In genomic region chr11:8959546-8960166, GRCh38 we compare ENCODE assay signal across 8 cellular contexts. TPM values are rescaled to one million over a fixed set of nuclear protein-coding genes. Genes with fewer than 3 reads are reported as not detected.
DNase-seq lines count a peak whose midpoint lies in the region; ATAC-seq, FAIRE-seq and TF ChIP-seq lines count a peak whose summit lies in the region.

No MANE protein-coding gene starts in this region.

- no peaks in the 10 kb centered on the region for H3K36me3 ChIP-seq in ACC112 (ENCODE audit: insufficient read depth, low read length)
- H3K36me3 ChIP-seq in esophagus squamous epithelium, result peaks cover 0 to 44% (median 8%) of the 10 kb centered on the region in 3 donors
- H3K36me3 ChIP-seq in neuronal stem cell (replicated peaks in 1 of 2; ENCODE audit: control insufficient read depth in 2 of 2, insufficient read depth in 2 of 2, low read length in 2 of 2), result peaks cover 0 to 14% of the 10 kb centered on the region in 2 donors

- H4K8ac ChIP-seq in neuronal stem cell (ENCODE audit: low read depth, low read length), result no peak overlapping the region

- CTCF ChIA-PET in HEK293T (lab: Yijun Ruan, JAX), result interaction anchor here (0.5 to 1.6 kb wide), 13 partner anchors 11 to 766 kb away, joined by 3 to 11 read pairs (median 3); a partner anchor contains a TSS

- H3K18ac ChIP-seq in neuronal stem cell (ENCODE audit: low read length), result no peak overlapping the region

- 5 to 44% methylated on average over 2 of the region's 2 CpGs for WGBS in esophagus squamous epithelium, 2 donors
- WGBS in neuronal stem cell (ENCODE audit: extremely low coverage in 2 of 2, insufficient read length in 2 of 2, insufficient replicate concordance in 1 of 2), 2 donors, result no CpG with 5 or more reads among the region's 2 CpGs

- no peak overlapping the region for H3K9ac ChIP-seq in neuronal stem cell (ENCODE audit: low read depth, low read length, poor library complexity)

- no peak overlapping the region for H3K27ac ChIP-seq in ACC112 (ENCODE audit: low read depth, low read length)
- peak overlapping the region; percentile 29 to 55 (median 36) for H3K27ac ChIP-seq in esophagus squamous epithelium
- H3K27ac ChIP-seq in neuronal stem cell (replicated peaks; ENCODE audit: low read length), result no peak overlapping the region

- peaks cover 25% of the 10 kb centered on the region for H3K4me1 ChIP-seq in ACC112 (ENCODE audit: control insufficient read depth, insufficient read depth, low read length, unreplicated experiment)
- H3K4me1 ChIP-seq in esophagus squamous epithelium, result peaks cover 8 to 45% (median 22%) of the 10 kb centered on the region in 3 donors
- H3K4me1 ChIP-seq in neuronal stem cell (ENCODE audit: control insufficient read depth in 2 of 2, insufficient read depth in 1 of 2, low read depth in 1 of 2, low read length in 2 of 2), result peaks cover 3 to 13% of the 10 kb centered on the region in 2 donors

- H2BK15ac ChIP-seq in neuronal stem cell (ENCODE audit: low read length), result no peak overlapping the region

- H2BK5ac ChIP-seq in neuronal stem cell (ENCODE audit: low read length), result no peak overlapping the region

- H3K14ac ChIP-seq in neuronal stem cell (ENCODE audit: low read length), result no peak overlapping the region

- H3K4me3 ChIP-seq in ACC112 (ENCODE audit: low read depth, low read length) (peak overlapping the region; percentile 18; the same call in 1 of the 2 replicates), NB4 (ENCODE audit: low read depth, low read length) (no peak overlapping the region), esophagus squamous epithelium (no peak overlapping the region), neuronal stem cell (ENCODE audit: low read length in 2 of 2) (no peak overlapping the region)

- ATAC-seq in HG02840 (IDR thresholded peaks at IDR 0.05; ENCODE audit: low FRiP score, unreplicated experiment), result no peak

- no peak overlapping the region for H2BK12ac ChIP-seq in neuronal stem cell (ENCODE audit: low read length)

- no peak overlapping the region for H2BK120ac ChIP-seq in neuronal stem cell (ENCODE audit: low read depth, low read length)

- no peak overlapping the region for H2AK5ac ChIP-seq in neuronal stem cell (ENCODE audit: low read depth, low read length)

- H3K79me2 ChIP-seq in ACC112 (ENCODE audit: control insufficient read depth, insufficient read depth, low read length, unreplicated experiment), result peaks cover 38% of the 10 kb centered on the region

- no peaks in the 10 kb centered on the region for H3K27me3 ChIP-seq in ACC112 (ENCODE audit: insufficient read depth, low read length)
- H3K27me3 ChIP-seq in esophagus squamous epithelium, result no peaks in the 10 kb centered on the region
- H3K27me3 ChIP-seq in neuronal stem cell (ENCODE audit: control insufficient read depth in 3 of 3, insufficient read depth in 3 of 3, low read depth in 1 of 3, low read length in 3 of 3), result no peaks in the 10 kb centered on the region

- H3K23ac ChIP-seq in neuronal stem cell (ENCODE audit: low read depth, low read length, poor library complexity), result no peak overlapping the region

- TF ChIP-seq POLR2A in NB4 (IDR thresholded peaks at IDR 0.05; ENCODE audit: extremely low read depth, insufficient read length) (no peak), esophagus squamous epithelium (IDR thresholded peaks at IDR 0.05) (no peak)

- H2AFZ ChIP-seq in ACC112 (ENCODE audit: low read length, unreplicated experiment) (no peak overlapping the region), neuronal stem cell (ENCODE audit: low read length) (no peak overlapping the region)

- no peak overlapping the region for H3K4me2 ChIP-seq in neuronal stem cell (ENCODE audit: insufficient read depth, low read length, poor library complexity, severe bottlenecking)

- no peak overlapping the region for H4K91ac ChIP-seq in neuronal stem cell (ENCODE audit: low read depth, low read length, poor library complexity)

- TF ChIP-seq CTCF in NB4 (IDR thresholded peaks at IDR 0.05; ENCODE audit: low read depth, low read length) (peak; percentile 67), esophagus squamous epithelium (IDR thresholded peaks at IDR 0.05) (peak in 5 of 6 experiments; percentile 44 to 74 (median 57))

- no peak overlapping the region for H3K4ac ChIP-seq in neuronal stem cell (ENCODE audit: low read length)

- no peaks in the 10 kb centered on the region for H3K9me3 ChIP-seq in esophagus squamous epithelium
- H3K9me3 ChIP-seq in neuronal stem cell (replicated peaks in 1 of 2; ENCODE audit: control insufficient read depth in 2 of 2, insufficient read depth in 1 of 2, low read depth in 1 of 2, low read length in 2 of 2), result peaks cover 0 to 2% of the 10 kb centered on the region in 2 donors

- DNase-seq in ELR (ENCODE audit: low read depth) (peak; percentile 82), HEK293T (ENCODE audit: extremely low spot score) (peak; percentile 63), NB4 (ENCODE audit: low read depth) (peak; percentile 80), esophagus squamous epithelium (lab: John Stamatoyannopoulos, UW) (no peak), neuronal stem cell (ENCODE audit: low spot score) (peak; percentile 58)

- H3K79me1 ChIP-seq in neuronal stem cell (ENCODE audit: low read depth, low read length), result no peaks in the 10 kb centered on the region

- intact Hi-C loops in esophagus squamous epithelium (cut with DNase I), result loop anchor here (5.0 kb wide), 1 partner anchor 42 kb away; no protein-coding TSS in a partner anchor

- peak; percentile 53 for FAIRE-seq in TTC549 (lab: Jason Lieb, UNC)

- POLR2A ChIA-PET in HEK293T (lab: Yijun Ruan, JAX), result interaction anchor here (1.2 to 1.6 kb wide), 2 partner anchors 49 to 277 kb away, joined by 8 read pairs; partner anchors contain the start of genes AKIP1, RPL27A and TRIM66

TF ChIP-seq in HEK293T, 16 proteins besides CTCF, POLR2A, EP300 and RAD21:
- TF ChIP-seq ARNT (IDR thresholded peaks at IDR 0.05) (no peak), TARDBP (IDR thresholded peaks at IDR 0.05) (no peak)

RNA-seq across cellular contexts. Expression of gene TMEM9B, which starts 4.6 kb away (rescaled TPM):
- total RNA-seq in esophagus squamous epithelium, result 10 to 100 TPM; 41.7 to 73.2 (median 57.6) TPM
- polyA plus RNA-seq in neuronal stem cell (2013, experiment 1 of 2), result 15.2 TPM
- 15.3 TPM for polyA plus RNA-seq in neuronal stem cell (2013, experiment 2 of 2)

RNA-seq across cellular contexts. Expression of gene ASCL3, which starts 16.8 kb away (rescaled TPM):
- not detected for total RNA-seq in esophagus squamous epithelium
- polyA plus RNA-seq in neuronal stem cell (2013, experiment 1 of 2), result not detected
- polyA plus RNA-seq in neuronal stem cell (2013, experiment 2 of 2), result not detected

RNA-seq across cellular contexts. Expression of gene C11orf16, which starts 26.9 kb away (rescaled TPM):
- total RNA-seq in esophagus squamous epithelium, result not detected
- not detected for polyA plus RNA-seq in neuronal stem cell (2013, experiment 1 of 2)
- polyA plus RNA-seq in neuronal stem cell (2013, experiment 2 of 2), result not detected

RNA-seq across cellular contexts. Expression of gene NRIP3, which starts 44.1 kb away (rescaled TPM):
- 1 to 10 TPM in 2 of 4 donors, under 1 TPM in 2; 0.66 to 1.4 (median 1.0) TPM for total RNA-seq in esophagus squamous epithelium
- polyA plus RNA-seq in neuronal stem cell (2013, experiment 1 of 2), result 5.7 TPM
- 5.6 TPM for polyA plus RNA-seq in neuronal stem cell (2013, experiment 2 of 2)

RNA-seq across cellular contexts. Expression of gene AKIP1, which starts 48.7 kb away (rescaled TPM):
- 10 to 100 TPM in 3 of 4 donors, 1 to 10 TPM in 1; 9.8 to 37.2 (median 23.1) TPM for total RNA-seq in esophagus squamous epithelium
- polyA plus RNA-seq in neuronal stem cell (2013, experiment 1 of 2), result 28.6 TPM
- 28.9 TPM for polyA plus RNA-seq in neuronal stem cell (2013, experiment 2 of 2)

Comparison
In these comparisons a context has a peak if more than half of its experiments do, and no peak if none do; other contexts are left out.
1. H3K27ac ChIP-seq: peak in esophagus squamous epithelium (4 of 4); none in ACC112 (single experiment) and neuronal stem cell (single experiment).